Comparison of ENCODE assay signal across 25 cellular contexts in genomic region chr12:130981947-130982346, GRCh38. TPM values are rescaled to one million over a fixed set of nuclear protein-coding genes. Genes with fewer than 3 reads are reported as not detected.
"Had no signal": no experiment of that assay in that cellular context is flagged by ENCODE, and none has a peak within 500 bp of the region (broad histone marks: within the 10 kb centered on the region; RNA-seq: fewer than 3 reads in every experiment).

No MANE protein-coding gene starts in this region.

- H3K4me3 Mint-ChIP-seq: activated CD4-positive, alpha-beta memory T cell treated with anti-CD3 and anti-CD28 coated beads for 36 hours; activated naive CD4-positive, alpha-beta T cell treated with anti-CD3 and anti-CD28 coated beads, Interleukin-2, amount 50 U/mL, for 24 hours; activated T-helper 1 cell treated with anti-CD3 and anti-CD28 coated beads, Interleukin-12 subunit alpha, Interleukin-12 subunit beta, Interleukin-2, Interleukin-4 antibody, amounts not matched to agents 30 ng/mL and 10 ng/mL and 1 ng/mL, durations not matched to agents 14 hours and 24 hours and 36 hours; brain had no signal

- H3K36me3 Mint-ChIP-seq: activated CD4-positive, alpha-beta memory T cell treated with anti-CD3 and anti-CD28 coated beads for 36 hours; activated naive CD4-positive, alpha-beta T cell treated with anti-CD3 and anti-CD28 coated beads, Interleukin-2, amount 50 U/mL, for 24 hours; brain; memory B cell; stimulated activated naive B cell treated with anti-CD40 and anti-IgM and Interleukin-4, amounts not matched to agents 10 μg/mL and 1 μg/mL and 100 μg/mL, for 72 hours had no signal

- H3K27me3 Mint-ChIP-seq: stimulated activated naive B cell treated with anti-CD40 and anti-IgM and Interleukin-4, amounts not matched to agents 10 μg/mL and 1 μg/mL and 100 μg/mL, for 72 hours had no signal

- H3K4me2 ChIP-seq: smooth muscle cell had no signal

- H3K27me3 ChIP-seq: hepatocyte, upper lobe of left lung had no signal

- FAIRE-seq: endothelial cell of umbilical vein had no signal

- H3K4me1 Mint-ChIP-seq: activated naive CD4-positive, alpha-beta T cell treated with anti-CD3 and anti-CD28 coated beads, Interleukin-2, amount 50 U/mL, for 24 hours had no signal

- ATAC-seq: esophagus mucosa; sciatic nerve; stimulated activated naive B cell treated with anti-CD40 and anti-IgM and Interleukin-4, amounts not matched to agents 10 μg/mL and 1 μg/mL and 100 μg/mL, for 72 hours had no signal

- H3K79me2 ChIP-seq: hepatocyte had no signal

- H3K4me3 ChIP-seq: hepatocyte, smooth muscle cell, upper lobe of left lung had no signal

- H3K9me3 ChIP-seq: upper lobe of left lung had no signal

- H3K9me3 Mint-ChIP-seq: activated CD4-positive, alpha-beta memory T cell treated with anti-CD3 and anti-CD28 coated beads for 36 hours; activated naive CD4-positive, alpha-beta T cell treated with anti-CD3 and anti-CD28 coated beads, Interleukin-2, amount 50 U/mL, for 24 hours; activated T-helper 1 cell treated with anti-CD3 and anti-CD28 coated beads, Interleukin-12 subunit alpha, Interleukin-12 subunit beta, Interleukin-2, Interleukin-4 antibody, amounts not matched to agents 30 ng/mL and 10 ng/mL and 1 ng/mL, durations not matched to agents 14 hours and 24 hours and 36 hours; brain; memory B cell; nephron progenitor cell; stimulated activated naive B cell treated with anti-CD40 and anti-IgM and Interleukin-4, amounts not matched to agents 10 μg/mL and 1 μg/mL and 100 μg/mL, for 72 hours had no signal

- H3K27ac Mint-ChIP-seq: activated CD4-positive, alpha-beta memory T cell treated with anti-CD3 and anti-CD28 coated beads for 36 hours; activated naive CD4-positive, alpha-beta T cell treated with anti-CD3 and anti-CD28 coated beads, Interleukin-2, amount 50 U/mL, for 24 hours; activated T-helper 1 cell treated with anti-CD3 and anti-CD28 coated beads, Interleukin-12 subunit alpha, Interleukin-12 subunit beta, Interleukin-2, Interleukin-4 antibody, amounts not matched to agents 30 ng/mL and 10 ng/mL and 1 ng/mL, durations not matched to agents 14 hours and 24 hours and 36 hours; memory B cell had no signal

- H2AFZ ChIP-seq: hepatocyte had no signal

- DNase-seq: activated CD4-positive, alpha-beta memory T cell treated with anti-CD3 and anti-CD28 coated beads for 36 hours; activated CD4-positive, alpha-beta T cell treated with anti-CD3 and anti-CD28 coated beads for 48 hours; activated CD4-positive, CD25-positive, alpha-beta regulatory T cell; activated gamma-delta T cell treated with Interleukin-2 at 50 U/mL for 16 hours; activated T-cell treated with anti-CD3 and anti-CD28 coated beads for 4 hours; anterior cingulate cortex; caudate nucleus; effector memory CD4-positive, alpha-beta T cell; foreskin melanocyte; nephron progenitor cell; occipital lobe; stimulated activated CD4-positive, alpha-beta T cell treated with anti-CD3 and anti-CD28 coated beads, Interleukin-15, amount 100 ng/mL, for 24 hours; stimulated activated CD8-positive, alpha-beta memory T cell treated with anti-CD3 and anti-CD28 coated beads, Interleukin-4, amount 100 ng/mL, for 48 hours; stimulated activated naive B cell treated with anti-CD40 and anti-IgM and Interleukin-4, amounts not matched to agents 10 μg/mL and 1 μg/mL and 100 μg/mL, for 72 hours; T-helper 9 cell; upper lobe of left lung had no signal

RNA-seq across cellular contexts. Expression of gene ADGRD1, which starts 28.2 kb away (rescaled TPM):
- total RNA-seq: endothelial cell of umbilical vein, smooth muscle cell had no signal
